ENCODE assay signal across 8 cellular contexts in the genomic region with DNA sequence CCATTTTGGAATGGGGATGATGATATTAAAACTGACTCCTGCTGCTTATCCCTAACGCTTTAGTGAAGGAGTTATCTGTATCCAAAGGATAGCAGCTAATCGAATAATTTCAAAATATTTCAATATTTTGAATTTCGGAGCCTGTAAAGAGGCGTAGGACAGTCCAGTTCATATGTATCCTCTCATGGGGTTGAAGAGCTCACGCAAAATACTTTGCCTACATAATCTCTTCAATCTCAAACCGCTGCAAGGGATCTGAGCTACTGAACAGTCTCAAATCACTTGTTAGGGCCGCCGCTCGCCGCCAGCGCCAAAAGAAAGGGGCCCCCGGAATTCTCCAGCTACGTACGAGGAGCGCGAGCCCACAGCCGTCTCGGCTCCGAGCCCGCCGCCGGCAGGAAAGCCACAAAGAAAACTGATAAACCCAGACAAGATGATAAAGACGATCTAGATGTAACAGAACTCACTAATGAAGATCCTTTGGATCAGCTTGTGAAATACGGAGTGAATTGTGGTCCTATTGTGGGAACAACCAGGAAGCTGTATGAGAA. TPM values are rescaled to one million over a fixed set of nuclear protein-coding genes. Genes with fewer than 3 reads are reported as not detected.
DNase-seq lines count a peak whose midpoint lies in the region; ATAC-seq and TF ChIP-seq lines count a peak whose summit lies in the region.

No MANE protein-coding gene starts in this region.

- H2BK5ac ChIP-seq in H9 (ENCODE audit: insufficient read length, low read length): peak overlapping the region; percentile 12

- H3K9ac ChIP-seq in H9 (ENCODE audit: extremely low read depth, insufficient read length, low read length): peak overlapping the region; percentile 89

- no peak overlapping the region for H2AK5ac ChIP-seq in H9 (ENCODE audit: insufficient read length, low read length)

- H4K91ac ChIP-seq in H9 (ENCODE audit: insufficient read length, low read depth, low read length): no peak overlapping the region

- H3K27me3 Mint-ChIP-seq in H9 (ENCODE audit: low read depth): peaks cover 9% of the 10 kb centered on the region
- H3K27me3 Mint-ChIP-seq in T-helper 2 cell treated with Interferon-gamma antibody and Interleukin-4, amounts not matched to agents 5 μg/mL and 100 μg/mL, for 36 hours (ENCODE audit: low read depth): no peaks in the 10 kb centered on the region

- no CpG with 5 or more reads among the region's 24 CpGs for WGBS in H9 (ENCODE audit: extremely low coverage, insufficient read length, low lambda C conversion rate)
- WGBS in lung, 2 donors: 1 to 2% methylated on average over 24 of the region's 24 CpGs

- no peaks in the 10 kb centered on the region; the same call in 1 of the 2 replicates for H3K4me1 ChIP-seq in H9 (ENCODE audit: insufficient read depth, low read length)
- H3K4me1 ChIP-seq in lung (ENCODE audit: control insufficient read depth in 2 of 2, insufficient read depth in 2 of 2, low read length in 2 of 2): peaks cover 4 to 5% of the 10 kb centered on the region in 2 donors

- H4K8ac ChIP-seq in H9 (replicated peaks; ENCODE audit: insufficient read length, low read depth, low read length): no peak overlapping the region

- H3K27ac ChIP-seq in H9 (ENCODE audit: insufficient read length, low read depth, low read length) (peak overlapping the region; percentile 20), lung (ENCODE audit: low read depth in 1 of 2, low read length in 1 of 2) (peak overlapping the region in 1 of 2 donors; percentile 35)

- H3K79me2 ChIP-seq in H9 (ENCODE audit: insufficient read depth, low read length): peaks cover 16% of the 10 kb centered on the region; the same call in 1 of the 2 replicates

- no peak overlapping the region for H4K5ac ChIP-seq in H9 (ENCODE audit: insufficient read length, low read depth, low read length)

- H3K4me3 Mint-ChIP-seq in H9: peak overlapping the region; percentile 89 to 96
- peak overlapping the region; percentile 90 for H3K4me3 Mint-ChIP-seq in T-helper 2 cell treated with Interferon-gamma antibody and Interleukin-4, amounts not matched to agents 5 μg/mL and 100 μg/mL, for 36 hours

- peak overlapping the region; percentile 75 to 96 (median 96); a peak in 6 of 7 replicates for H3K27ac Mint-ChIP-seq in H9
- peak overlapping the region; percentile 95 for H3K27ac Mint-ChIP-seq in T-helper 2 cell treated with Interferon-gamma antibody and Interleukin-4, amounts not matched to agents 5 μg/mL and 100 μg/mL, for 36 hours

- H3K27me3 ChIP-seq in H9 (ENCODE audit: insufficient read depth, low read length) (no peaks in the 10 kb centered on the region), lung (ENCODE audit: control insufficient read depth, insufficient read depth) (no peaks in the 10 kb centered on the region)

- H3K36me3 ChIP-seq in lung (ENCODE audit: control insufficient read depth in 2 of 2, insufficient read depth in 2 of 2, low read length in 2 of 2): peaks cover 2 to 14% of the 10 kb centered on the region in 2 donors

- H3K9me3 ChIP-seq in H9 (ENCODE audit: control insufficient read depth, low read depth, low read length): no peaks in the 10 kb centered on the region
- H3K9me3 ChIP-seq in lung (ENCODE audit: control insufficient read depth in 2 of 2, insufficient read depth in 1 of 2, low read length in 1 of 2): no peaks in the 10 kb centered on the region

- H3T11ph ChIP-seq in H9 (ENCODE audit: low read length): peak overlapping the region; percentile 78

- peak overlapping the region; percentile 45 for H3K4me3 ChIP-seq in lung

- H3K4me1 Mint-ChIP-seq in H9: peaks cover 12 to 21% of the 10 kb centered on the region in 2 experiments
- H3K4me1 Mint-ChIP-seq in T-helper 2 cell treated with Interferon-gamma antibody and Interleukin-4, amounts not matched to agents 5 μg/mL and 100 μg/mL, for 36 hours (ENCODE audit: low read depth): peaks cover 29% of the 10 kb centered on the region

- ATAC-seq in lung (ENCODE audit: insufficient read depth, low FRiP score) (no peak), GM18511 (IDR thresholded peaks at IDR 0.05; ENCODE audit: unreplicated experiment) (no peak), HG02678 (IDR thresholded peaks at IDR 0.05; ENCODE audit: unreplicated experiment) (no peak)

- peak overlapping the region; percentile 81 for H3K4me2 ChIP-seq in H9 (ENCODE audit: insufficient read depth, insufficient read length, low read length)

- H3K18ac ChIP-seq in H9 (ENCODE audit: insufficient read length, low read depth, low read length): peak overlapping the region; percentile 83

- peaks cover 5 to 11% of the 10 kb centered on the region in 2 experiments; a peak in 3 of 5 replicates for H3K9me3 Mint-ChIP-seq in H9
- H3K9me3 Mint-ChIP-seq in T-helper 2 cell treated with Interferon-gamma antibody and Interleukin-4, amounts not matched to agents 5 μg/mL and 100 μg/mL, for 36 hours: no peaks in the 10 kb centered on the region

- H3K36me3 Mint-ChIP-seq in H9 (ENCODE audit: insufficient read depth in 1 of 3, low read depth in 3 of 3): peaks cover 25 to 40% (median 37%) of the 10 kb centered on the region in 3 experiments
- H3K36me3 Mint-ChIP-seq in T-helper 2 cell treated with Interferon-gamma antibody and Interleukin-4, amounts not matched to agents 5 μg/mL and 100 μg/mL, for 36 hours (ENCODE audit: low read depth): peaks cover 47% of the 10 kb centered on the region

- H2BK120ac ChIP-seq in H9 (ENCODE audit: low read depth, low read length, poor library complexity, severe bottlenecking): no peak overlapping the region

- H3K14ac ChIP-seq in H9 (ENCODE audit: insufficient read depth, low read length): peak overlapping the region; percentile 97; the same call in 1 of the 2 replicates

- H3K23ac ChIP-seq in H9 (ENCODE audit: insufficient read length, low read depth, low read length): no peak overlapping the region

- no peak overlapping the region for H3K4ac ChIP-seq in H9 (ENCODE audit: low read depth, low read length)

- no peak overlapping the region for H3K56ac ChIP-seq in H9 (ENCODE audit: insufficient read length, low read depth, low read length)

- no peak for TF ChIP-seq CTCF in H9 (conservative IDR thresholded peaks at IDR 0.05)
- TF ChIP-seq CTCF in lung (IDR thresholded peaks at IDR 0.05; ENCODE audit: control extremely low read depth, extremely low read depth): no peak

- peaks cover 12% of the 10 kb centered on the region for H3K23me2 ChIP-seq in H9 (ENCODE audit: insufficient read length, low read depth, low read length, poor library complexity, severe bottlenecking)

- no peaks in the 10 kb centered on the region for H4K20me1 ChIP-seq in H9 (ENCODE audit: control insufficient read depth, insufficient read depth, insufficient read length)

- no peak overlapping the region for H2BK15ac ChIP-seq in H9 (ENCODE audit: low read depth, low read length)

- no peak overlapping the region for H2BK20ac ChIP-seq in H9 (ENCODE audit: low read depth, low read length, poor library complexity, severe bottlenecking)

- DNase-seq in Ammon's horn (ENCODE audit: low spot score): peak; percentile 16
- peak; percentile 55 for DNase-seq in H9
- peak; percentile 32 for DNase-seq in T-helper 2 cell treated with Interferon-gamma antibody and Interleukin-4, amounts not matched to agents 5 μg/mL and 100 μg/mL, for 36 hours (ENCODE audit: low spot score)
- DNase-seq in dermis blood vessel endothelial cell: peak; percentile 41
- no peak for DNase-seq in lung (ENCODE audit: low spot score)
- peak; percentile 14 for DNase-seq in stimulated activated CD8-positive, alpha-beta memory T cell treated with anti-CD3 and anti-CD28 coated beads, Interleukin-4, amount 100 ng/mL, for 24 hours (ENCODE audit: low read depth)

- peak overlapping the region; percentile 93 for H2AFZ ChIP-seq in H9 (ENCODE audit: low read length)

- no peak overlapping the region for H2BK12ac ChIP-seq in H9 (ENCODE audit: insufficient read length, low read depth, low read length)

- H3K79me1 ChIP-seq in H9 (ENCODE audit: insufficient read depth, low read depth, low read length, poor library complexity, severe bottlenecking): no peaks in the 10 kb centered on the region

RNA-seq across cellular contexts. Expression of gene RFWD3, which starts 0.6 kb away (rescaled TPM):
- 114 and 120 TPM in 2 replicates for total RNA-seq in H9 (2021)
- total RNA-seq in dermis blood vessel endothelial cell: 19.4 and 32.3 TPM in 2 replicates
- total RNA-seq in lung: 10 to 100 TPM; 14.8 to 23.3 TPM
- polyA plus RNA-seq in lung: 1 to 10 TPM; 7.4 to 8.1 TPM

RNA-seq across cellular contexts. Expression of gene MLKL, which starts 33.4 kb away (rescaled TPM):
- total RNA-seq in H9 (2021) (0.37 and 0.42 TPM in 2 replicates), dermis blood vessel endothelial cell (21.8 and 35.3 TPM in 2 replicates), lung (10 to 100 TPM; 13.1 to 27.6 TPM)
- 10 to 100 TPM; 17.4 to 32.1 TPM for polyA plus RNA-seq in lung
